8 cellular contexts compared by ENCODE assay signal in the genomic region with DNA sequence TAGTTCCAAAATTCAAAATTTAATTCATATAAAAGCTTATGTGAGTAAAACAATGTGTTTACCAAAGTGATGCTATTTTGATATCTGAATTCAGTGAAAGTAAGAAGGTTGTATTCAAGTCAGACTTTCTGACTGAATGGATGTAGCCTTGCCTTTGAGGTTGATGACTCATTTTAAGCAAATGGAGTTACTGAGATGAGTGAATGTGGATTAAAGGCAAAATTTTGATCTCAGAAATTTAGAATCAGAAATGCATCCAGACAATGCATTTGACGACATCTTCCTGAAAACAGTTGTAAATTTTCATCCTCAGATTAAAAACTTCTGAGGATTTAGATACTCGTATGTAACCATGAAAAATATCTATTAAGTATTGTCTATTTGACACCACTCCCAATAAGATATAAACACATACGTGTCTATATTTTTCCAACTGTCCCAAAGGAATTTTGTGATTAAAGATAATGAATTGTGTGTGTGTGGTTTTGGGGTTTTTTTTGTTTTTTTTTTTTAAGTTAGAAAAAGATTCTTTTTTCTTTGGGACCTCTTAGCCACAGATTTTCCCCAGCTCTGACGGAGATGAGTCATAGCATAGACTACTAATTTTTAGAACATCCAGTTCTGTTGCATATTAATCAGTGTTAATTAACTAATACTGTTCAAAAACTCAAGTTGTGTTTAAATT. TPM values are rescaled to one million over a fixed set of nuclear protein-coding genes. Genes with fewer than 3 reads are reported as not detected.
DNase-seq lines count a peak whose midpoint lies in the region; ATAC-seq, FAIRE-seq and TF ChIP-seq lines count a peak whose summit lies in the region.

No MANE protein-coding gene starts in this region.

- DNase-seq in MCF 10A (ENCODE audit: unreplicated experiment) (peak; percentile 51), breast epithelium (ENCODE audit: low spot score in 2 of 2) (no peak), amniotic epithelial cell (ENCODE audit: low read depth) (peak; percentile 75), urothelium cell line (ENCODE audit: low spot score) (peak; percentile 29), DMS79 (lab: John Stamatoyannopoulos, UW) (no peak), esophagus squamous epithelium (lab: John Stamatoyannopoulos, UW) (no peak)

- H3K4me1 ChIP-seq in breast epithelium: no peaks in the 10 kb centered on the region
- peaks cover 0 to 51% (median 0%) of the 10 kb centered on the region in 3 donors for H3K4me1 ChIP-seq in esophagus squamous epithelium

- peak overlapping the region; percentile 59 for H3K27ac Mint-ChIP-seq in MCF 10A (ENCODE audit: low read depth, unreplicated experiment)

- peaks cover 13% of the 10 kb centered on the region for H3K4me1 Mint-ChIP-seq in MCF 10A (ENCODE audit: insufficient read depth, unreplicated experiment)

- no peaks in the 10 kb centered on the region for H3K9me3 Mint-ChIP-seq in MCF 10A (ENCODE audit: unreplicated experiment)

- H3K27ac ChIP-seq in breast epithelium: no peak overlapping the region
- no peak overlapping the region for H3K27ac ChIP-seq in esophagus squamous epithelium

- no peaks in the 10 kb centered on the region for H3K27me3 Mint-ChIP-seq in MCF 10A (ENCODE audit: insufficient read depth, unreplicated experiment)

- H3K4me3 ChIP-seq in breast epithelium (no peak overlapping the region), esophagus squamous epithelium (no peak overlapping the region)

- H3K4me3 Mint-ChIP-seq in MCF 10A (ENCODE audit: unreplicated experiment): peak overlapping the region; percentile 21

- peak; percentile 90 for ATAC-seq in HG03175 (IDR thresholded peaks at IDR 0.05; ENCODE audit: unreplicated experiment)
- ATAC-seq in GM18873 (IDR thresholded peaks at IDR 0.05; ENCODE audit: low FRiP score, unreplicated experiment): no peak

- H3K36me3 ChIP-seq in breast epithelium (no peaks in the 10 kb centered on the region), esophagus squamous epithelium (peaks cover 0 to 24% (median 0%) of the 10 kb centered on the region in 3 donors)

- TF ChIP-seq CTCF in MCF 10A (IDR thresholded peaks at IDR 0.05; ENCODE audit: unreplicated experiment) (no peak), breast epithelium (IDR thresholded peaks at IDR 0.05) (no peak), esophagus squamous epithelium (IDR thresholded peaks at IDR 0.05) (no peak)

- no peak for FAIRE-seq in urothelium cell line (lab: Jason Lieb, UNC)

- intact Hi-C loops in MCF 10A (cut with micrococcal nuclease): no loop called here
- intact Hi-C loops in breast epithelium (cut with DNase I; ENCODE audit: low total_unique reads): no loop called here
- intact Hi-C loops in esophagus squamous epithelium (cut with DNase I): no loop called here

- no TSS peak for BruUV-seq in MCF 10A (replicated peaks; lab: Mats Ljungman, UMichigan)

- H3K36me3 Mint-ChIP-seq in MCF 10A (ENCODE audit: insufficient read depth, unreplicated experiment): peaks cover 24% of the 10 kb centered on the region

- CTCF ChIA-PET in MCF 10A (lab: Yijun Ruan, JAX): no interaction called here

- TF ChIP-seq POLR2A in breast epithelium (IDR thresholded peaks at IDR 0.05) (no peak), esophagus squamous epithelium (IDR thresholded peaks at IDR 0.05) (no peak)

- POLR2A ChIA-PET in MCF 10A (lab: Yijun Ruan, JAX): interaction anchor here (0.6 to 5.4 kb wide), 5 partner anchors 13 to 483 kb away, joined by 3 to 43 read pairs (median 3); partner anchors contain the start of gene NFKB1

- H3K27me3 ChIP-seq in breast epithelium (no peaks in the 10 kb centered on the region), esophagus squamous epithelium (no peaks in the 10 kb centered on the region)

- WGBS in esophagus squamous epithelium, 2 donors: 48 to 60% methylated on average over 4 of the region's 4 CpGs

- H3K9me3 ChIP-seq in breast epithelium: no peaks in the 10 kb centered on the region
- no peaks in the 10 kb centered on the region for H3K9me3 ChIP-seq in esophagus squamous epithelium

RNA-seq across cellular contexts. Expression of gene NFKB1, which starts 34.4 kb away (rescaled TPM):
- total RNA-seq in MCF 10A (2022) (40.1 and 70.9 TPM in 2 replicates), breast epithelium (10 to 100 TPM; 30.2 to 52.5 (median 42.6) TPM), esophagus squamous epithelium (10 to 100 TPM; 33.5 to 47.5 (median 41.4) TPM)

Comparison
In these comparisons a context has a peak if more than half of its experiments do, and no peak if none do; other contexts are left out.
1. DNase-seq: peak in MCF 10A (single experiment), amniotic epithelial cell (single experiment) and urothelium cell line (single experiment); none in breast epithelium (0 of 2), DMS79 (single experiment) and esophagus squamous epithelium (single experiment).